In the genomic region with DNA sequence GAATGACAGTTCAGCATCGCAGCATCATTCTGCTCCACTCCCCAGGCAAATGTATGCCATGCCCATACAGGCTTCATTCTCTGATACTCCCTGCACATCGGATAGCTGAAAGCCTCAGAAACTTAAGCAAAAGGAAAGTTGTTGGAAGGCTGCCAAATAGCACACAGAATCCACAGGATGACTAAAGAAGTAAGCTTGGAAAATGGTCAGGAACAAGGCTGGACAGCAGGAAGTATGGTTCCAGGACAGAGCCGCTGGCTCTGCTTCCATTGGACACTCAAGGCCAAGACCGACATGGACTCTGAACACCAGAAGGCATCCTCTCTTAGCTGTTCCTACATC, we compare ENCODE assay signal across 13 cellular contexts.
A peak's percentile ranks its signal among the peaks of the same experiment; 100 is the strongest.
DNase-seq lines count a peak whose midpoint lies in the region; ATAC-seq and TF ChIP-seq lines count a peak whose summit lies in the region.
"Had no signal": no experiment of that assay in that cellular context is flagged by ENCODE, and none has a peak within 500 bp of the region (broad histone marks: within the 10 kb centered on the region; RNA-seq: fewer than 3 reads in every experiment).

No MANE protein-coding gene starts in this region.

- intact Hi-C loops in Right ventricle myocardium superior (cut with DNase I) (loop anchor here (10.0 kb wide), 2 partner anchors 65 to 305 kb away; partner anchors contain the start of gene RNF152), uterus (cut with DNase I; ENCODE audit: low total_unique reads) (no loop called here), A673 (cut with micrococcal nuclease; ENCODE audit: unreplicated experiment) (no loop called here)

- no peak for TF ChIP-seq RAD21 in SK-N-SH (IDR thresholded peaks at IDR 0.05; ENCODE audit: low read length)

- DNase-seq in cardiac muscle cell (ENCODE audit: low read depth in 1 of 2, low spot score in 1 of 2) (peak; percentile 20 to 90), Right ventricle myocardium superior (no peak), SK-N-SH (no peak), fibroblast of lung (ENCODE audit: low read depth in 2 of 2) (peak; percentile 83), uterus (peak; percentile 42 to 50), A673 (ENCODE audit: low spot score) (no peak)
- DNase-seq: activated effector memory CD4-positive, alpha-beta T cell treated with Interleukin-2 at 50 U/mL for 16 hours; NCI-H187; NCI-H526 treated with DMSO at 0.1 percent for 48 hours; posterior cingulate gyrus had no signal

- H2AFZ ChIP-seq in SK-N-SH (ENCODE audit: low read depth) (no peak overlapping the region; the same call in 1 of the 2 replicates), fibroblast of lung (ENCODE audit: low read length) (no peak overlapping the region)

- 16% methylated on average over 2 of the region's 4 CpGs for WGBS in SK-N-SH (ENCODE audit: low lambda C conversion rate)

- H3K27me3 ChIP-seq in cardiac muscle cell (no peaks in the 10 kb centered on the region), SK-N-SH (ENCODE audit: insufficient read depth) (no peaks in the 10 kb centered on the region), fibroblast of lung (ENCODE audit: control insufficient read depth, insufficient read depth, low read length) (no peaks in the 10 kb centered on the region), uterus (no peaks in the 10 kb centered on the region), A673 (replicated peaks; ENCODE audit: insufficient read depth, low read depth, low read length, poor library complexity) (no peaks in the 10 kb centered on the region)

- H3K79me2 ChIP-seq in SK-N-SH (ENCODE audit: insufficient read depth): no peaks in the 10 kb centered on the region
- H3K79me2 ChIP-seq in fibroblast of lung (ENCODE audit: control insufficient read depth, insufficient read depth, low read length): no peaks in the 10 kb centered on the region

- POLR2A ChIA-PET in SK-N-SH (lab: Yijun Ruan, JAX) (no interaction called here), A673 (lab: Charles Lee; ENCODE audit: low non-redundant PET) (no interaction called here)

- H3K36me3 ChIP-seq in cardiac muscle cell (no peaks in the 10 kb centered on the region), SK-N-SH (replicated peaks in 1 of 2; ENCODE audit: control insufficient read depth in 1 of 2, insufficient read depth in 2 of 2, low read length in 1 of 2) (no peaks in the 10 kb centered on the region), fibroblast of lung (ENCODE audit: control insufficient read depth, insufficient read depth, low read length) (no peaks in the 10 kb centered on the region), uterus (no peaks in the 10 kb centered on the region), A673 (ENCODE audit: insufficient read depth, low read length, poor library complexity, severe bottlenecking) (no peaks in the 10 kb centered on the region)

- no TSS peak for BruUV-seq in A673 (replicated peaks; lab: Mats Ljungman, UMichigan)

- H3K9me2 ChIP-seq in SK-N-SH: no peaks in the 10 kb centered on the region

- peaks cover 12% of the 10 kb centered on the region for H3F3A ChIP-seq in SK-N-SH (replicated peaks; ENCODE audit: insufficient read depth)

- H3K4me2 ChIP-seq in SK-N-SH (peak overlapping the region; percentile 10), fibroblast of lung (ENCODE audit: extremely low read depth, insufficient read depth, low read length) (no peak overlapping the region)

- H3K9ac ChIP-seq in SK-N-SH (no peak overlapping the region), fibroblast of lung (ENCODE audit: insufficient read depth, low read length) (no peak overlapping the region)

- no peaks in the 10 kb centered on the region for H4K20me1 ChIP-seq in SK-N-SH (ENCODE audit: insufficient read depth)
- H4K20me1 ChIP-seq in fibroblast of lung (ENCODE audit: control insufficient read depth, extremely low read depth, insufficient read depth, low read length): no peaks in the 10 kb centered on the region

- no peak for TF ChIP-seq POLR2A in uterus (IDR thresholded peaks at IDR 0.05)

- CTCF ChIA-PET in SK-N-SH (lab: Yijun Ruan, JAX): interaction anchor here (4.9 kb wide), 1 partner anchor 541 kb away, joined by 22 read pairs; no protein-coding TSS in a partner anchor
- CTCF ChIA-PET in A673 (lab: Charles Lee): no interaction called here

- ATAC-seq in Right ventricle myocardium superior (ENCODE audit: poor library complexity) (no peak), HG02623 (IDR thresholded peaks at IDR 0.05; ENCODE audit: unreplicated experiment) (no peak), GM19324 (IDR thresholded peaks at IDR 0.05; ENCODE audit: low FRiP score, unreplicated experiment) (no peak)
- ATAC-seq: activated CD4-positive, CD25-positive, alpha-beta regulatory T cell treated with anti-CD3 and anti-CD28 coated beads, Interleukin-2, amount 50 U/mL, for 24 hours had no signal

- no peak overlapping the region for H3K4me3 ChIP-seq in cardiac muscle cell
- no peak overlapping the region for H3K4me3 ChIP-seq in SK-N-SH (ENCODE audit: low read depth in 2 of 2, low read length in 1 of 2)
- H3K4me3 ChIP-seq in fibroblast of lung (replicated peaks in 1 of 4; ENCODE audit: control extremely low read depth in 1 of 4, insufficient read depth in 1 of 4, low read depth in 3 of 4, low read length in 4 of 4): no peak overlapping the region
- H3K4me3 ChIP-seq in uterus: no peak overlapping the region
- H3K4me3 ChIP-seq in A673 (ENCODE audit: low read depth, low read length, poor library complexity, severe bottlenecking): no peak overlapping the region

- TF ChIP-seq CTCF in cardiac muscle cell (IDR thresholded peaks at IDR 0.05; ENCODE audit: low read depth, low read length) (no peak), SK-N-SH (IDR thresholded peaks at IDR 0.05) (no peak), fibroblast of lung (conservative IDR thresholded peaks at IDR 0.05 in 1 of 2, IDR thresholded peaks at IDR 0.05 in 1 of 2; ENCODE audit: low read depth in 1 of 2, low read length in 2 of 2) (no peak), uterus (IDR thresholded peaks at IDR 0.05) (no peak), A673 (conservative IDR thresholded peaks at IDR 0.05; ENCODE audit: low read depth, low read length) (no peak)

- no peak for TF ChIP-seq EP300 in SK-N-SH (IDR thresholded peaks at IDR 0.05; ENCODE audit: borderline replicate concordance in 1 of 2, low read depth in 1 of 2, low read length in 1 of 2)

- H3K27ac ChIP-seq in cardiac muscle cell: no peak overlapping the region
- peak overlapping the region in 1 of 2 experiments; percentile 36; a peak in 1 of 4 replicates for H3K27ac ChIP-seq in SK-N-SH (ENCODE audit: low read depth in 2 of 2, low read length in 1 of 2)
- H3K27ac ChIP-seq in fibroblast of lung (ENCODE audit: insufficient read depth, low read length): no peak overlapping the region
- peak overlapping the region; percentile 42 to 75 for H3K27ac ChIP-seq in uterus
- H3K27ac ChIP-seq in A673 (ENCODE audit: low read depth, low read length, poor library complexity, severe bottlenecking): no peak overlapping the region

- peaks cover 7% of the 10 kb centered on the region for H3K4me1 ChIP-seq in cardiac muscle cell (ENCODE audit: low read depth)
- peaks cover 0 to 25% of the 10 kb centered on the region in 2 experiments; a peak in 2 of 4 replicates for H3K4me1 ChIP-seq in SK-N-SH (ENCODE audit: control insufficient read depth in 1 of 2, insufficient read depth in 2 of 2, low read depth in 1 of 2, low read length in 1 of 2)
- H3K4me1 ChIP-seq in fibroblast of lung (ENCODE audit: control insufficient read depth, extremely low read depth, insufficient read depth, low read length): peaks cover 9% of the 10 kb centered on the region
- no peaks in the 10 kb centered on the region for H3K4me1 ChIP-seq in uterus
- peaks cover 30% of the 10 kb centered on the region for H3K4me1 ChIP-seq in A673 (ENCODE audit: insufficient read depth, low read length, poor library complexity, severe bottlenecking)

- H3K9me3 ChIP-seq in cardiac muscle cell (ENCODE audit: low read depth): no peaks in the 10 kb centered on the region
- H3K9me3 ChIP-seq in SK-N-SH: no peaks in the 10 kb centered on the region
- H3K9me3 ChIP-seq in fibroblast of lung (ENCODE audit: control insufficient read depth, insufficient read depth, low read depth, low read length): no peaks in the 10 kb centered on the region
- H3K9me3 ChIP-seq in uterus: no peaks in the 10 kb centered on the region
- no peaks in the 10 kb centered on the region for H3K9me3 ChIP-seq in A673 (ENCODE audit: low read depth, low read length, poor library complexity, severe bottlenecking)

TF ChIP-seq in SK-N-SH, 30 proteins besides CTCF, POLR2A, EP300 and RAD21:
- peak; percentile 84 for TF ChIP-seq NFIC (IDR thresholded peaks at IDR 0.05; ENCODE audit: borderline replicate concordance)
- no peak for TF ChIP-seq MEF2A (IDR thresholded peaks at IDR 0.05; ENCODE audit: borderline replicate concordance, low read depth)
- TF ChIP-seq FOXM1 (IDR thresholded peaks at IDR 0.05; ENCODE audit: low read depth): no peak
- TF ChIP-seq REST (IDR thresholded peaks at IDR 0.05; ENCODE audit: low read depth, low read length): peak; percentile 73

Comparison
In these comparisons a context has a peak if more than half of its experiments do, and no peak if none do; other contexts are left out.
1. DNase-seq: peak in cardiac muscle cell (2 of 2), fibroblast of lung (2 of 2) and uterus (2 of 2); none in Right ventricle myocardium superior (single experiment), SK-N-SH (single experiment) and A673 (single experiment).
2. H3K27ac ChIP-seq: peak in uterus (2 of 2); none in cardiac muscle cell (single experiment), fibroblast of lung (single experiment) and A673 (single experiment).